3 cellular contexts compared by ENCODE assay signal in genomic region chr1:29159773-29160172, GRCh38.
TF ChIP-seq lines count a peak whose summit lies in the region.

No MANE protein-coding gene starts in this region.

TF ChIP-seq in liver, 16 proteins besides CTCF, POLR2A, EP300 and RAD21:
- no peak for TF ChIP-seq FOXA2 (IDR thresholded peaks at IDR 0.05)
- no peak for TF ChIP-seq JUND (IDR thresholded peaks at IDR 0.05)
- no peak for TF ChIP-seq NR2F2 (IDR thresholded peaks at IDR 0.05)
- peak; percentile 40 to 74 for TF ChIP-seq RXRA (IDR thresholded peaks at IDR 0.05)
- TF ChIP-seq TAF1 (conservative IDR thresholded peaks at IDR 0.05): no peak
- no peak for TF ChIP-seq GABPA (IDR thresholded peaks at IDR 0.05 in 1 of 2, conservative IDR thresholded peaks at IDR 0.05 in 1 of 2)
- TF ChIP-seq HNF4A (conservative IDR thresholded peaks at IDR 0.05): peak in 1 of 2 donors; percentile 5

TF ChIP-seq in HepG2, 621 proteins besides CTCF, POLR2A, EP300 and RAD21:
- TF ChIP-seq GTF2F1 (IDR thresholded peaks at IDR 0.05; ENCODE audit: low read length) (no peak), ESRRA (CRISPR knock-in tag; IDR thresholded peaks at IDR 0.05; ENCODE audit: low read depth) (no peak), ZFY (CRISPR knock-in tag; IDR thresholded peaks at IDR 0.05) (no peak)

TF ChIP-seq in K562, 482 proteins besides CTCF, POLR2A, EP300 and RAD21:
- TF ChIP-seq, protein P1, sequence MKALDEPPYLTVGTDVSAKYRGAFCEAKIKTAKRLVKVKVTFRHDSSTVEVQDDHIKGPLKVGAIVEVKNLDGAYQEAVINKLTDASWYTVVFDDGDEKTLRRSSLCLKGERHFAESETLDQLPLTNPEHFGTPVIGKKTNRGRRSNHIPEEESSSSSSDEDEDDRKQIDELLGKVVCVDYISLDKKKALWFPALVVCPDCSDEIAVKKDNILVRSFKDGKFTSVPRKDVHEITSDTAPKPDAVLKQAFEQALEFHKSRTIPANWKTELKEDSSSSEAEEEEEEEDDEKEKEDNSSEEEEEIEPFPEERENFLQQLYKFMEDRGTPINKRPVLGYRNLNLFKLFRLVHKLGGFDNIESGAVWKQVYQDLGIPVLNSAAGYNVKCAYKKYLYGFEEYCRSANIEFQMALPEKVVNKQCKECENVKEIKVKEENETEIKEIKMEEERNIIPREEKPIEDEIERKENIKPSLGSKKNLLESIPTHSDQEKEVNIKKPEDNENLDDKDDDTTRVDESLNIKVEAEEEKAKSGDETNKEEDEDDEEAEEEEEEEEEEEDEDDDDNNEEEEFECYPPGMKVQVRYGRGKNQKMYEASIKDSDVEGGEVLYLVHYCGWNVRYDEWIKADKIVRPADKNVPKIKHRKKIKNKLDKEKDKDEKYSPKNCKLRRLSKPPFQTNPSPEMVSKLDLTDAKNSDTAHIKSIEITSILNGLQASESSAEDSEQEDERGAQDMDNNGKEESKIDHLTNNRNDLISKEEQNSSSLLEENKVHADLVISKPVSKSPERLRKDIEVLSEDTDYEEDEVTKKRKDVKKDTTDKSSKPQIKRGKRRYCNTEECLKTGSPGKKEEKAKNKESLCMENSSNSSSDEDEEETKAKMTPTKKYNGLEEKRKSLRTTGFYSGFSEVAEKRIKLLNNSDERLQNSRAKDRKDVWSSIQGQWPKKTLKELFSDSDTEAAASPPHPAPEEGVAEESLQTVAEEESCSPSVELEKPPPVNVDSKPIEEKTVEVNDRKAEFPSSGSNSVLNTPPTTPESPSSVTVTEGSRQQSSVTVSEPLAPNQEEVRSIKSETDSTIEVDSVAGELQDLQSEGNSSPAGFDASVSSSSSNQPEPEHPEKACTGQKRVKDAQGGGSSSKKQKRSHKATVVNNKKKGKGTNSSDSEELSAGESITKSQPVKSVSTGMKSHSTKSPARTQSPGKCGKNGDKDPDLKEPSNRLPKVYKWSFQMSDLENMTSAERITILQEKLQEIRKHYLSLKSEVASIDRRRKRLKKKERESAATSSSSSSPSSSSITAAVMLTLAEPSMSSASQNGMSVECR (CRISPR knock-in tag; IDR thresholded peaks at IDR 0.05): no peak
- TF ChIP-seq ATF1 (CRISPR knock-in tag; IDR thresholded peaks at IDR 0.05) (no peak), ATF1 (tag; IDR thresholded peaks at IDR 0.05) (no peak), HINFP (tag; conservative IDR thresholded peaks at IDR 0.05; ENCODE audit: low read depth) (no peak), DPF2 (IDR thresholded peaks at IDR 0.05) (no peak), ZNF431 (CRISPR knock-in tag; IDR thresholded peaks at IDR 0.05) (no peak), ZC3H11A (IDR thresholded peaks at IDR 0.05; ENCODE audit: low read depth, low read length) (no peak), SPI1 (IDR thresholded peaks at IDR 0.05; ENCODE audit: borderline replicate concordance, low read depth, low read length) (peak; percentile 48; the same call in 1 of the 2 replicates)
